ENCODE assay signal across 1 cellular context in the genomic region with DNA sequence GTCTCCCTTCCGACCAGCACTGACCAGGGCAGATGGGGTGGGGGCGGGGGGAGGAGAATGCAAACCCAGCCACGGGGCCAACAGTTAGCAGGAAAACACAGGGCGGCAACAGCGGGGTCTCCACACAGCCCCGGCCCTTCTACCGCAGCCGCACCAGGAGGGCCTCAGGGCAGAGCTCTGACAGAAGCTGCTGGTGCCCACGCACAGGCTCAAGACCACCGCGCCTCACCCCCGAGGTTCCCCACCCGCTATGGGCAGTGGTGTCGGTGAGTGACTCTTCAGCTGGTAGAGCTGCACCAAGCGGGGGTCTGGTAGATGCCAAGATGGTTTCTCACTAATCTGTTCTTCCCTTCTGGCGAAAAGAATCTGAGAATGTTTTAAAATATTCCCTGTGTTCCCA.
A peak's percentile ranks its signal among the peaks of the same experiment; 100 is the strongest.
TF ChIP-seq lines count a peak whose summit lies in the region.

No MANE protein-coding gene starts in this region.

TF ChIP-seq in HepG2, 621 proteins besides CTCF, POLR2A, EP300 and RAD21:
- TF ChIP-seq, protein P1, sequence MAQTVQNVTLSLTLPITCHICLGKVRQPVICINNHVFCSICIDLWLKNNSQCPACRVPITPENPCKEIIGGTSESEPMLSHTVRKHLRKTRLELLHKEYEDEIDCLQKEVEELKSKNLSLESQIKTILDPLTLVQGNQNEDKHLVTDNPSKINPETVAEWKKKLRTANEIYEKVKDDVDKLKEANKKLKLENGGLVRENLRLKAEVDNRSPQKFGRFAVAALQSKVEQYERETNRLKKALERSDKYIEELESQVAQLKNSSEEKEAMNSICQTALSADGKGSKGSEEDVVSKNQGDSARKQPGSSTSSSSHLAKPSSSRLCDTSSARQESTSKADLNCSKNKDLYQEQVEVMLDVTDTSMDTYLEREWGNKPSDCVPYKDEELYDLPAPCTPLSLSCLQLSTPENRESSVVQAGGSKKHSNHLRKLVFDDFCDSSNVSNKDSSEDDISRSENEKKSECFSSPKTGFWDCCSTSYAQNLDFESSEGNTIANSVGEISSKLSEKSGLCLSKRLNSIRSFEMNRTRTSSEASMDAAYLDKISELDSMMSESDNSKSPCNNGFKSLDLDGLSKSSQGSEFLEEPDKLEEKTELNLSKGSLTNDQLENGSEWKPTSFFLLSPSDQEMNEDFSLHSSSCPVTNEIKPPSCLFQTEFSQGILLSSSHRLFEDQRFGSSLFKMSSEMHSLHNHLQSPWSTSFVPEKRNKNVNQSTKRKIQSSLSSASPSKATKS (CRISPR knock-in tag; IDR thresholded peaks at IDR 0.05) = no peak
- 0 out of 2 replicates have a peak, but pooled peaks have one; percentile 30 for TF ChIP-seq RBFOX2 (IDR thresholded peaks at IDR 0.05; ENCODE audit: low read depth, low read length)
- TF ChIP-seq, protein P2, sequence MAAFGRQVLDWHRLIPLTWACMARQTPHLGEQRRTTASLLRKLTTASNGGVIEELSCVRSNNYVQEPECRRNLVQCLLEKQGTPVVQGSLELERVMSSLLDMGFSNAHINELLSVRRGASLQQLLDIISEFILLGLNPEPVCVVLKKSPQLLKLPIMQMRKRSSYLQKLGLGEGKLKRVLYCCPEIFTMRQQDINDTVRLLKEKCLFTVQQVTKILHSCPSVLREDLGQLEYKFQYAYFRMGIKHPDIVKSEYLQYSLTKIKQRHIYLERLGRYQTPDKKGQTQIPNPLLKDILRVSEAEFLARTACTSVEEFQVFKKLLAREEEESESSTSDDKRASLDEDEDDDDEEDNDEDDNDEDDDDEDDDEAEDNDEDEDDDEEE (CRISPR knock-in tag; IDR thresholded peaks at IDR 0.05) = no peak
